13 cellular contexts compared by ENCODE assay signal in the genomic region with DNA sequence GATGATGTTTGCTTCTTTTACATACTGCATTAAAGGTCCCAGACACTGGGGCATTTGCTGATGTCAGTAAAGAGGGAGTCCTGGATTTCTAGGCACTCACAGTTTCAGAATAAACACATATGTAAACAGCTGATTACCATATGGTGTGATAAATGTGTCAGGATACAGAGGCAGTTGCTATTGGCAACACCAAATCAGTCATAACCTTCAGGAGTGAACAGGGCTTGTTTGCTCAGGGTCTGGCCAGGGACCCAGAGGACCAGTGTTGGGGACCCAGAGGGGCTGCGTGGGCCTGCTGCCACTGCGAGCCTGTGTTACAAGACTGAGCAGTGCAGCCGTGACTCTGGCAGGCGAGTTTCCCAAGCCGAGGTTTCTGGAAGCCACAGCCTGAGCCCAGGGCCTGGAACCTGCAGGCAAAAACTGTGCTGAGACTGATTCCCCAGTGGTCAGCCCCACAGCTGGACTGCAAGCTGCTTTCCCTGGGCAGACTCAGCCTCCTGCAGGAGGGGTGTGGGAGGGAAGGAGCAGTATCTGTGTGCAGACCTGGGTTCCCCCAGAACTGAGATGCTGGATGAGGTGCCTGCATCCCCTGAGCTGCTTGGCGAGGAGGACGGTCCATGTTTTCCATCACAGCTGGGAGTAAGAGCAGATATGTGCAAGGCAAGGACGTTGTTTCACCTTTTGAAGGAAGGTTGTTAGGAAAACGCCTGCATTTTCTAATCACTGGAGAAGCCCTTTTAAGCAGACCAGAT. TPM values are rescaled to one million over a fixed set of nuclear protein-coding genes. Genes with fewer than 3 reads are reported as not detected.
DNase-seq lines count a peak whose midpoint lies in the region; ATAC-seq and TF ChIP-seq lines count a peak whose summit lies in the region.
"Had no signal": no experiment of that assay in that cellular context is flagged by ENCODE, and none has a peak within 500 bp of the region (broad histone marks: within the 10 kb centered on the region; RNA-seq: fewer than 3 reads in every experiment).

No MANE protein-coding gene starts in this region.

- intact Hi-C loops in posterior vena cava (cut with DNase I) = no loop called here

- no peaks in the 10 kb centered on the region for H3K9me3 ChIP-seq in BLaER1
- H3K9me3 ChIP-seq in MG63 = no peaks in the 10 kb centered on the region

- ATAC-seq in SK-N-SH treated with all-trans-retinoic acid at 6 μM for 48 hours = no peak; the same call in 2 of the 3 replicates
- ATAC-seq in HG02973 (IDR thresholded peaks at IDR 0.05; ENCODE audit: unreplicated experiment) = no peak
- no peak for ATAC-seq in GM18519 (IDR thresholded peaks at IDR 0.05; ENCODE audit: low FRiP score, unreplicated experiment)
- ATAC-seq: activated CD8-positive, alpha-beta T cell treated with anti-CD3 and anti-CD28 coated beads for 36 hours had no signal

- H3K4me1 ChIP-seq in BLaER1 = peaks cover 100% of the 10 kb centered on the region

- H3K4me2 ChIP-seq in BLaER1 = peak overlapping the region; percentile 81

- TF ChIP-seq CTCF in fibroblast of the aortic adventitia (IDR thresholded peaks at IDR 0.05; ENCODE audit: insufficient read depth, low read length) = peak; percentile 40

- peaks cover 8% of the 10 kb centered on the region; the same call in 1 of the 2 replicates for H3K36me3 ChIP-seq in BLaER1
- peaks cover 9% of the 10 kb centered on the region; the same call in 1 of the 2 replicates for H3K36me3 ChIP-seq in MG63

- peak overlapping the region; percentile 22 for H3K9ac ChIP-seq in BLaER1

- H3K27me3 ChIP-seq in BLaER1 (no peaks in the 10 kb centered on the region), MG63 (no peaks in the 10 kb centered on the region)

- peaks cover 100% of the 10 kb centered on the region for H4K20me1 ChIP-seq in BLaER1

- H3K4me3 ChIP-seq in BLaER1 (no peak overlapping the region), fibroblast of the aortic adventitia (ENCODE audit: low read depth, low read length) (no peak overlapping the region), MG63 (no peak overlapping the region)
- H3K4me3 ChIP-seq: lung had no signal

- peak; percentile 52 for DNase-seq in fibroblast of the aortic adventitia (ENCODE audit: low read depth)
- DNase-seq in posterior vena cava (ENCODE audit: low spot score) = peak; percentile 78
- DNase-seq in MG63 = no peak
- no peak for DNase-seq in NCI-H2196 (lab: John Stamatoyannopoulos, UW; ENCODE audit: unreplicated experiment)
- DNase-seq: activated CD8-positive, alpha-beta T cell treated with anti-CD3 and anti-CD28 coated beads for 36 hours; amniotic stem cell; CD4-positive, alpha-beta T cell; NCI-H1048 had no signal

- peak overlapping the region; percentile 58; the same call in 1 of the 2 replicates for H3K27ac ChIP-seq in BLaER1

TF ChIP-seq in SK-N-SH treated with all-trans-retinoic acid at 6 μM for 48 hours, 23 proteins besides CTCF, POLR2A, EP300 and RAD21:
- TF ChIP-seq ZNF70 (CRISPR knock-in tag; IDR thresholded peaks at IDR 0.05) (0 out of 2 replicates have a peak, but pooled peaks have one; percentile 16), ZNF565 (CRISPR knock-in tag; conservative IDR thresholded peaks at IDR 0.05; ENCODE audit: low read depth) (no peak), ISL1 (CRISPR knock-in tag; IDR thresholded peaks at IDR 0.05) (no peak)
TF ChIP-seq in SK-N-SH treated with all-trans-retinoic acid at 6 μM for 48 hours: peak in this region for 1.

RNA-seq across cellular contexts. Expression of gene ASAP2, which starts 23.6 kb away (rescaled TPM):
- total RNA-seq in fibroblast of the aortic adventitia (ENCODE audit: low replicate concordance) (37.1 and 76.4 TPM in 2 replicates), posterior vena cava (10 to 100 TPM; 28.1 to 31.3 TPM)
- 18.4 and 30.6 TPM in 2 replicates for total RNA-seq in MG63 (2014; rRNA removed; shearing (Covaris generic); ENCODE audit: low replicate concordance)
- total RNA-seq: activated CD8-positive, alpha-beta T cell treated with anti-CD3 and anti-CD28 coated beads for 36 hours had no signal

Comparison
In these comparisons a context has a peak if more than half of its experiments do, and no peak if none do; other contexts are left out.
1. DNase-seq: peak in fibroblast of the aortic adventitia (single experiment) and posterior vena cava (single experiment); none in MG63 (single experiment) and NCI-H2196 (single experiment).